In the genomic region with DNA sequence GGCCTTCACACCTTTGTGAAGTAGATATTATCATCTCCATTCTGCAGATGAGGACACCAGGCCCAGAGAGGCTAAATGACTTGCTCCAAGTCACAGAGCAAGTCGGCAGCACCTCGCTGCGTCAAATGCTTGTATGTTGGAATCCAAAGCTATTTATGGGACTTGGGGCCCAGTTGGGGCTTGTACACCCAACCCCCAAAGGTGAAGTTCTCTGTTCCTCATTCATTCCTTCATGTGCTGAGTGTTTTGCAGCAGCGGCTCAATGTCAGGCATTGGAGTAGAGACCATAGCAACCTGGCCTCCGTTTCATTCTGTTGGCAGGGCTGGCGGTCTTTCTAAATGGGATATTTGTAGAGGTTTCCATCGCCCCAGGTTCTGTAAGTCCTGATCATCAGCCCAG, we compare ENCODE assay signal across 8 cellular contexts.
DNase-seq lines count a peak whose midpoint lies in the region; ATAC-seq and TF ChIP-seq lines count a peak whose summit lies in the region.

No MANE protein-coding gene starts in this region.

- H3K9me3 Mint-ChIP-seq in activated naive CD8-positive, alpha-beta T cell treated with anti-CD3 and anti-CD28 coated beads, Interleukin-2, amount 10 ng/mL, durations not matched to agents 7 days and 5 days = no peaks in the 10 kb centered on the region

- H3K4me3 ChIP-seq in GM08714 (ENCODE audit: low read length) = peak overlapping the region; percentile 20; the same call in 1 of the 2 replicates

- H3K4me1 Mint-ChIP-seq in activated naive CD8-positive, alpha-beta T cell treated with anti-CD3 and anti-CD28 coated beads, Interleukin-2, amount 10 ng/mL, durations not matched to agents 7 days and 5 days = peaks cover 41% of the 10 kb centered on the region

- peak; percentile 2 for ATAC-seq in GM21367 (IDR thresholded peaks at IDR 0.05; ENCODE audit: unreplicated experiment)
- ATAC-seq in HG03457 (IDR thresholded peaks at IDR 0.05; ENCODE audit: unreplicated experiment) = peak; percentile 1
- ATAC-seq in activated naive CD8-positive, alpha-beta T cell treated with anti-CD3 and anti-CD28 coated beads, Interleukin-2, amount 10 ng/mL, durations not matched to agents 7 days and 5 days (ENCODE audit: low read depth) = no peak
- ATAC-seq in SK-N-SH treated with all-trans-retinoic acid at 6 μM for 48 hours = no peak

- H3K4me3 Mint-ChIP-seq in activated naive CD8-positive, alpha-beta T cell treated with anti-CD3 and anti-CD28 coated beads, Interleukin-2, amount 10 ng/mL, durations not matched to agents 7 days and 5 days = peak overlapping the region; percentile 45

- POLR2A ChIA-PET in activated naive CD8-positive, alpha-beta T cell treated with anti-CD3 and anti-CD28 coated beads, Interleukin-2, amount 10 ng/mL, durations not matched to agents 7 days and 5 days (lab: Charles Lee) = interaction anchor here (0.6 to 1.7 kb wide), 4 partner anchors 13 to 1152 kb away, joined by 3 to 6 read pairs (median 4); no protein-coding TSS in a partner anchor

- peaks cover 50% of the 10 kb centered on the region for H3K27me3 Mint-ChIP-seq in activated naive CD8-positive, alpha-beta T cell treated with anti-CD3 and anti-CD28 coated beads, Interleukin-2, amount 10 ng/mL, durations not matched to agents 7 days and 5 days

- H3K36me3 Mint-ChIP-seq in activated naive CD8-positive, alpha-beta T cell treated with anti-CD3 and anti-CD28 coated beads, Interleukin-2, amount 10 ng/mL, durations not matched to agents 7 days and 5 days = peaks cover 2% of the 10 kb centered on the region

- DNase-seq in activated naive CD8-positive, alpha-beta T cell treated with anti-CD3 and anti-CD28 coated beads, Interleukin-2, amount 10 ng/mL, durations not matched to agents 7 days and 5 days = no peak
- no peak for DNase-seq in DMS153 treated with DMSO at 0.1 percent for 48 hours (lab: John Stamatoyannopoulos, UW; ENCODE audit: unreplicated experiment)
- no peak for DNase-seq in activated gamma-delta T cell (lab: John Stamatoyannopoulos, UW)
- no peak for DNase-seq in COR-L47 (lab: John Stamatoyannopoulos, UW)

- H3K27ac Mint-ChIP-seq in activated naive CD8-positive, alpha-beta T cell treated with anti-CD3 and anti-CD28 coated beads, Interleukin-2, amount 10 ng/mL, durations not matched to agents 7 days and 5 days = peak overlapping the region; percentile 40

TF ChIP-seq in SK-N-SH treated with all-trans-retinoic acid at 6 μM for 48 hours, 23 proteins besides CTCF, POLR2A, EP300 and RAD21:
- TF ChIP-seq ZC3H10 (CRISPR knock-in tag; IDR thresholded peaks at IDR 0.05) (no peak), RARB (CRISPR knock-in tag; IDR thresholded peaks at IDR 0.05) (no peak), BACH2 (CRISPR knock-in tag; IDR thresholded peaks at IDR 0.05; ENCODE audit: borderline replicate concordance) (no peak), TCF4 (CRISPR knock-in tag; IDR thresholded peaks at IDR 0.05; ENCODE audit: borderline replicate concordance) (no peak), PPARA (CRISPR knock-in tag; IDR thresholded peaks at IDR 0.05; ENCODE audit: borderline replicate concordance) (no peak), OSR1 (CRISPR knock-in tag; IDR thresholded peaks at IDR 0.05) (no peak), ARNTL (CRISPR knock-in tag; IDR thresholded peaks at IDR 0.05; ENCODE audit: borderline replicate concordance, low read depth) (no peak), CSDC2 (CRISPR knock-in tag; IDR thresholded peaks at IDR 0.05) (no peak)
- TF ChIP-seq, protein P1, sequence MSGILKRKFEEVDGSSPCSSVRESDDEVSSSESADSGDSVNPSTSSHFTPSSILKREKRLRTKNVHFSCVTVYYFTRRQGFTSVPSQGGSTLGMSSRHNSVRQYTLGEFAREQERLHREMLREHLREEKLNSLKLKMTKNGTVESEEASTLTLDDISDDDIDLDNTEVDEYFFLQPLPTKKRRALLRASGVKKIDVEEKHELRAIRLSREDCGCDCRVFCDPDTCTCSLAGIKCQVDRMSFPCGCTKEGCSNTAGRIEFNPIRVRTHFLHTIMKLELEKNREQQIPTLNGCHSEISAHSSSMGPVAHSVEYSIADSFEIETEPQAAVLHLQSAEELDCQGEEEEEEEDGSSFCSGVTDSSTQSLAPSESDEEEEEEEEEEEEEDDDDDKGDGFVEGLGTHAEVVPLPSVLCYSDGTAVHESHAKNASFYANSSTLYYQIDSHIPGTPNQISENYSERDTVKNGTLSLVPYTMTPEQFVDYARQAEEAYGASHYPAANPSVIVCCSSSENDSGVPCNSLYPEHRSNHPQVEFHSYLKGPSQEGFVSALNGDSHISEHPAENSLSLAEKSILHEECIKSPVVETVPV (CRISPR knock-in tag; IDR thresholded peaks at IDR 0.05) = no peak
TF ChIP-seq in SK-N-SH treated with all-trans-retinoic acid at 6 μM for 48 hours: peak in this region for 0.

Comparison
In these comparisons a context has a peak if more than half of its experiments do, and no peak if none do; other contexts are left out.
1. ATAC-seq: peak in GM21367 (single experiment) and HG03457 (single experiment); none in activated naive CD8-positive, alpha-beta T cell treated with anti-CD3 and anti-CD28 coated beads, Interleukin-2, amount 10 ng/mL, durations not matched to agents 7 days and 5 days (single experiment) and SK-N-SH treated with all-trans-retinoic acid at 6 μM for 48 hours (single experiment).